22 cellular contexts compared by ENCODE assay signal in genomic region chr20:19660808-19661378, GRCh38.
"Had no signal": no experiment of that assay in that cellular context is flagged by ENCODE, and none has a peak within 500 bp of the region (broad histone marks: within the 10 kb centered on the region; RNA-seq: fewer than 3 reads in every experiment).

No MANE protein-coding gene starts in this region.

- ATAC-seq: T-cell had no signal

- H3K4me1 ChIP-seq: adrenal gland, breast epithelium, Peyer's patch had no signal

- H3K4me1 Mint-ChIP-seq: activated naive CD8-positive, alpha-beta T cell treated with anti-CD3 and anti-CD28 coated beads, Interleukin-2, amount 10 ng/mL, durations not matched to agents 7 days and 5 days had no signal

- H3K27ac ChIP-seq: adrenal gland, breast epithelium, Peyer's patch, VCaP had no signal

- H3K36me3 Mint-ChIP-seq: activated CD4-positive, alpha-beta memory T cell treated with anti-CD3 and anti-CD28 coated beads for 36 hours; activated naive CD8-positive, alpha-beta T cell treated with anti-CD3 and anti-CD28 coated beads, Interleukin-2, amount 10 ng/mL, durations not matched to agents 7 days and 5 days; T-cell had no signal

- H3K4me3 Mint-ChIP-seq: activated CD4-positive, alpha-beta memory T cell treated with anti-CD3 and anti-CD28 coated beads for 36 hours; activated CD4-positive, alpha-beta T cell treated with anti-CD3 and anti-CD28 coated beads, Interleukin-2, amount 10 ng/mL, durations not matched to agents 7 days and 5 days; activated naive CD8-positive, alpha-beta T cell treated with anti-CD3 and anti-CD28 coated beads, Interleukin-2, amount 10 ng/mL, durations not matched to agents 7 days and 5 days; T-cell had no signal

- H3K9me3 ChIP-seq: adrenal gland, breast epithelium, Peyer's patch had no signal

- H3K4me3 ChIP-seq: adrenal gland, breast epithelium, Peyer's patch had no signal

- H3K27me3 ChIP-seq: breast epithelium, Peyer's patch had no signal

- H3K36me3 ChIP-seq: adrenal gland, breast epithelium, Peyer's patch had no signal

- H3K9me3 Mint-ChIP-seq: activated CD4-positive, alpha-beta memory T cell treated with anti-CD3 and anti-CD28 coated beads for 36 hours; activated CD4-positive, alpha-beta T cell treated with anti-CD3 and anti-CD28 coated beads, Interleukin-2, amount 10 ng/mL, durations not matched to agents 7 days and 5 days; activated naive CD8-positive, alpha-beta T cell treated with anti-CD3 and anti-CD28 coated beads, Interleukin-2, amount 10 ng/mL, durations not matched to agents 7 days and 5 days; T-cell had no signal

- DNase-seq: activated CD4-positive, alpha-beta memory T cell treated with anti-CD3 and anti-CD28 coated beads for 36 hours; activated CD4-positive, alpha-beta T cell treated with anti-CD3 and anti-CD28 coated beads, Interleukin-2, amount 10 ng/mL, durations not matched to agents 7 days and 5 days; activated CD8-positive, alpha-beta memory T cell treated with anti-CD3 and anti-CD28 coated beads for 24 hours; activated naive CD4-positive, alpha-beta T cell treated with anti-CD3 and anti-CD28 coated beads, Interleukin-2, amount 50 U/mL, for 16 hours; activated naive CD8-positive, alpha-beta T cell treated with anti-CD3 and anti-CD28 coated beads, Interleukin-2, amount 10 ng/mL, durations not matched to agents 7 days and 5 days; adrenal gland; KG1; NCI-H1105; NCI-H1436; NCI-H1694 treated with DMSO at 0.1 percent for 48 hours; NCI-H2029 treated with DMSO at 0.1 percent for 48 hours; NCI-H345; NCI-H510A; NCI-H526 treated with DMSO at 0.1 percent for 48 hours; NCI-H82; Peyer's patch; SHP77; T-cell; T-helper 2 cell had no signal

- H3K27ac Mint-ChIP-seq: activated CD4-positive, alpha-beta memory T cell treated with anti-CD3 and anti-CD28 coated beads for 36 hours; activated CD4-positive, alpha-beta T cell treated with anti-CD3 and anti-CD28 coated beads, Interleukin-2, amount 10 ng/mL, durations not matched to agents 7 days and 5 days; activated naive CD8-positive, alpha-beta T cell treated with anti-CD3 and anti-CD28 coated beads, Interleukin-2, amount 10 ng/mL, durations not matched to agents 7 days and 5 days; IgD-negative memory B cell; T-cell had no signal
